In the genomic region with DNA sequence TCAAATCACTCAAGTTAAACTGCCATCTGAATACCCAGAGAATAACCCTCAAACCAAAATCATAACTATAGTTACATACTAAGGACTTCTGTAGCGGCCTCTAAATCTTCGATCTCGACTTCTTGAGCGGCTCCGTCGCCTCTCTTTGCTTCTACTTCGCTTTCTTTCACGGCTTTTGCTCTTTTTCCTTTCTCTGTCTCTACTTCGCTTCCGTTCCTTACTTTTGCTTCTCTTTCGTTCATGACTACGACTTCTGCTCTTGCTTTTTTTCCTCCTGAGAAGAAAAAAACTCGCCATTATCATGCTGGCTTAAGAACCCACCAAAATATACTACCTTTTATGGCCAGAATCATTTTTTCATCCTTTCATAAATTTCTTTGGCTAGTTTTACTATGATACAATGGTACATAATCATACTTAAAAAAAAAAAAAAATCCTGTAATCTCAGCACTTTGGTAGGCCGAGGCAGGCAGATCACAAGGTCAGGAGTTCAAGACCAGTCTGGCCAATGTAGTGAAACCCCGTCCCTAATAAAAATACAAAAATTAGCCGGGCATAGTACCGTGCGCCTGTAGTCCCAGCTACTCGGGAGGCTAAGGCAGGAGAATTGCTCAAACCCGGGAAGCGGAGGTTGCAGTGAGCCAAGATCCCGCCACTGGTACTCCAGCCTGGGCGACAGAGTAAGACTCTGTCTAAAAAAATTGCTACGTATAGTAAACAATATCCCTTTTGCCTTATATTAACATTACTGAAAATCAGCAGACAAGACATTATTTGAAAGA, we compare ENCODE assay signal across 17 cellular contexts. TPM values are rescaled to one million over a fixed set of nuclear protein-coding genes. Genes with fewer than 3 reads are reported as not detected.
DNase-seq lines count a peak whose midpoint lies in the region; TF ChIP-seq lines count a peak whose summit lies in the region.
"Had no signal": no experiment of that assay in that cellular context is flagged by ENCODE, and none has a peak within 500 bp of the region (broad histone marks: within the 10 kb centered on the region; RNA-seq: fewer than 3 reads in every experiment).

No MANE protein-coding gene starts in this region.

- TF ChIP-seq CTCF in Loucy (conservative IDR thresholded peaks at IDR 0.05; ENCODE audit: low read length), result no peak

- no peaks in the 10 kb centered on the region for H3K27me3 Mint-ChIP-seq in activated CD4-positive, alpha-beta memory T cell treated with anti-CD3 and anti-CD28 coated beads for 36 hours
- H3K27me3 Mint-ChIP-seq in activated CD4-positive, alpha-beta memory T cell treated with anti-CD3 and anti-CD28 coated beads, Interleukin-2, amount 10 ng/mL, durations not matched to agents 7 days and 5 days, result no peaks in the 10 kb centered on the region

- H3K9me3 ChIP-seq in Loucy (ENCODE audit: insufficient read depth, low read depth, low read length) (no peaks in the 10 kb centered on the region), trophoblast cell (ENCODE audit: insufficient read depth, low read depth, low read length) (no peaks in the 10 kb centered on the region)
- H3K9me3 ChIP-seq: HAP-1, Peyer's patch, tibial artery had no signal

- WGBS in trophoblast cell (ENCODE audit: extremely low coverage, insufficient coverage, insufficient read length), result no CpG with 5 or more reads among the region's 24 CpGs

- no peak overlapping the region for H4K91ac ChIP-seq in trophoblast cell (ENCODE audit: low read depth, low read length)

- H3K23ac ChIP-seq in trophoblast cell (ENCODE audit: low read length), result no peak overlapping the region

- no peak overlapping the region for H3K18ac ChIP-seq in trophoblast cell (ENCODE audit: low read length)

- H3K4me1 ChIP-seq in Loucy (ENCODE audit: insufficient read depth, low read length, poor library complexity, severe bottlenecking) (peaks cover 56% of the 10 kb centered on the region), trophoblast cell (ENCODE audit: control insufficient read depth in 1 of 2, insufficient read depth in 2 of 2, low read length in 2 of 2) (no peaks in the 10 kb centered on the region)

- H2AFZ ChIP-seq in Loucy (ENCODE audit: low read length), result no peak overlapping the region
- no peak overlapping the region for H2AFZ ChIP-seq in trophoblast cell (ENCODE audit: insufficient read depth, low read length, poor library complexity)

- H3K36me3 ChIP-seq in Loucy (ENCODE audit: insufficient read depth, low read length), result peaks cover 98% of the 10 kb centered on the region
- peaks cover 32 to 50% of the 10 kb centered on the region in 2 experiments for H3K36me3 ChIP-seq in trophoblast cell (ENCODE audit: control insufficient read depth in 1 of 2, insufficient read depth in 2 of 2, low read length in 2 of 2)

- peaks cover 57% of the 10 kb centered on the region for H3K36me3 Mint-ChIP-seq in activated CD4-positive, alpha-beta memory T cell treated with anti-CD3 and anti-CD28 coated beads for 36 hours
- peaks cover 71% of the 10 kb centered on the region for H3K36me3 Mint-ChIP-seq in activated CD4-positive, alpha-beta memory T cell treated with anti-CD3 and anti-CD28 coated beads, Interleukin-2, amount 10 ng/mL, durations not matched to agents 7 days and 5 days (ENCODE audit: low read depth)

- peaks cover 47% of the 10 kb centered on the region for H3K4me1 Mint-ChIP-seq in activated CD4-positive, alpha-beta memory T cell treated with anti-CD3 and anti-CD28 coated beads for 36 hours (ENCODE audit: low read depth)
- peaks cover 45% of the 10 kb centered on the region for H3K4me1 Mint-ChIP-seq in activated CD4-positive, alpha-beta memory T cell treated with anti-CD3 and anti-CD28 coated beads, Interleukin-2, amount 10 ng/mL, durations not matched to agents 7 days and 5 days

- H3F3A ChIP-seq in Loucy (ENCODE audit: low read depth), result no peaks in the 10 kb centered on the region

- H3K79me2 ChIP-seq in Loucy (ENCODE audit: insufficient read depth, low read length), result peaks cover 96% of the 10 kb centered on the region
- H3K79me2 ChIP-seq in trophoblast cell (ENCODE audit: control insufficient read depth, insufficient read depth, low read length, poor library complexity), result peaks cover 8% of the 10 kb centered on the region

- H3K27ac Mint-ChIP-seq in activated CD4-positive, alpha-beta memory T cell treated with anti-CD3 and anti-CD28 coated beads for 36 hours, result peak overlapping the region; percentile 2
- no peak overlapping the region for H3K27ac Mint-ChIP-seq in activated CD4-positive, alpha-beta memory T cell treated with anti-CD3 and anti-CD28 coated beads, Interleukin-2, amount 10 ng/mL, durations not matched to agents 7 days and 5 days

- H3K4ac ChIP-seq in trophoblast cell (ENCODE audit: low read depth, low read length), result peak overlapping the region; percentile 94

- no peak overlapping the region for H3K9ac ChIP-seq in Loucy (ENCODE audit: low read depth, low read length, poor library complexity, severe bottlenecking)
- H3K9ac ChIP-seq in trophoblast cell (ENCODE audit: low read length), result no peak overlapping the region

- H2AK5ac ChIP-seq in trophoblast cell (ENCODE audit: low read length), result no peak overlapping the region

- no peak overlapping the region for H3K4me3 Mint-ChIP-seq in activated CD4-positive, alpha-beta memory T cell treated with anti-CD3 and anti-CD28 coated beads for 36 hours
- no peak overlapping the region for H3K4me3 Mint-ChIP-seq in activated CD4-positive, alpha-beta memory T cell treated with anti-CD3 and anti-CD28 coated beads, Interleukin-2, amount 10 ng/mL, durations not matched to agents 7 days and 5 days

- H3K79me1 ChIP-seq in trophoblast cell (ENCODE audit: low read length), result no peaks in the 10 kb centered on the region

- H3K27me3 ChIP-seq in Loucy (ENCODE audit: insufficient read depth, low read length, poor library complexity, severe bottlenecking) (no peaks in the 10 kb centered on the region), trophoblast cell (ENCODE audit: insufficient read depth, low read length) (no peaks in the 10 kb centered on the region)
- H3K27me3 ChIP-seq: Peyer's patch, tibial artery had no signal

- CTCF ChIA-PET in activated CD4-positive, alpha-beta memory T cell treated with anti-CD3 and anti-CD28 coated beads for 36 hours (lab: Charles Lee), result no interaction called here
- CTCF ChIA-PET in activated CD4-positive, alpha-beta memory T cell treated with anti-CD3 and anti-CD28 coated beads, Interleukin-2, amount 10 ng/mL, durations not matched to agents 7 days and 5 days (lab: Charles Lee), result interaction anchor here (1.4 kb wide), 1 partner anchor 12 kb away, joined by 4 read pairs; no protein-coding TSS in a partner anchor

- no peak overlapping the region for H4K8ac ChIP-seq in trophoblast cell (ENCODE audit: low read depth, low read length)

- H3K27ac ChIP-seq in trophoblast cell (ENCODE audit: low read depth, low read length), result no peak overlapping the region
- H3K27ac ChIP-seq: epithelial cell of prostate, Peyer's patch, tibial artery, WERI-Rb-1 had no signal

- no peak for DNase-seq in activated CD4-positive, alpha-beta memory T cell treated with anti-CD3 and anti-CD28 coated beads for 36 hours
- no peak for DNase-seq in activated CD4-positive, alpha-beta memory T cell treated with anti-CD3 and anti-CD28 coated beads, Interleukin-2, amount 10 ng/mL, durations not matched to agents 7 days and 5 days
- DNase-seq in cerebellar cortex (ENCODE audit: low spot score) (peak; percentile 3), trophoblast cell (no peak), NCI-H526 treated with DMSO at 0.1 percent for 48 hours (lab: John Stamatoyannopoulos, UW) (no peak), UCSD-AML1 (lab: John Stamatoyannopoulos, UW; ENCODE audit: unreplicated experiment) (no peak), GDM1 (lab: John Stamatoyannopoulos, UW) (no peak)
- DNase-seq: activated CD8-positive, alpha-beta memory T cell treated with anti-CD3 and anti-CD28 coated beads, Interleukin-2, amount 50 U/mL, for 4 hours; amygdala; MV-4-11; Peyer's patch; stimulated activated CD4-positive, alpha-beta T cell treated with anti-CD3 and anti-CD28 coated beads, Interleukin-4, amount 100 ng/mL, for 24 hours; tibial artery; WERI-Rb-1 had no signal

- H2BK12ac ChIP-seq in trophoblast cell (ENCODE audit: low read length), result no peak overlapping the region

- no peaks in the 10 kb centered on the region for H3K9me3 Mint-ChIP-seq in activated CD4-positive, alpha-beta memory T cell treated with anti-CD3 and anti-CD28 coated beads for 36 hours
- H3K9me3 Mint-ChIP-seq in activated CD4-positive, alpha-beta memory T cell treated with anti-CD3 and anti-CD28 coated beads, Interleukin-2, amount 10 ng/mL, durations not matched to agents 7 days and 5 days, result no peaks in the 10 kb centered on the region

- no peaks in the 10 kb centered on the region for H3K9me2 ChIP-seq in Loucy (replicated peaks; ENCODE audit: low read depth, low read length)

- H4K12ac ChIP-seq in trophoblast cell (ENCODE audit: low read depth, low read length), result no peak overlapping the region

- no peak overlapping the region for H2BK5ac ChIP-seq in trophoblast cell (ENCODE audit: low read depth, low read length, poor library complexity)

- H3K4me3 ChIP-seq in Loucy (ENCODE audit: low read length, poor library complexity, severe bottlenecking) (peak overlapping the region; percentile 96), trophoblast cell (ENCODE audit: low read depth, low read length) (no peak overlapping the region)
- H3K4me3 ChIP-seq: HAP-1, Peyer's patch, tibial artery had no signal

- POLR2A ChIA-PET in activated CD4-positive, alpha-beta memory T cell treated with anti-CD3 and anti-CD28 coated beads for 36 hours (lab: Charles Lee), result interaction anchor here (0.6 to 3.1 kb wide), 6 partner anchors 7 to 188 kb away, joined by 3 to 10 read pairs (median 8); a partner anchor contains a TSS
- POLR2A ChIA-PET in activated CD4-positive, alpha-beta memory T cell treated with anti-CD3 and anti-CD28 coated beads, Interleukin-2, amount 10 ng/mL, durations not matched to agents 7 days and 5 days (lab: Charles Lee), result interaction anchor here (1.0 to 17.5 kb wide), 5 partner anchors 7 to 39 kb away, joined by 3 to 503 read pairs (median 44); a partner anchor contains a TSS

- H3K4me2 ChIP-seq in Loucy (ENCODE audit: low read depth, low read length, poor library complexity, severe bottlenecking), result peak overlapping the region; percentile 76
- H3K4me2 ChIP-seq in trophoblast cell (ENCODE audit: low read length), result no peak overlapping the region

- H3K14ac ChIP-seq in trophoblast cell (ENCODE audit: low read length), result no peak overlapping the region

- H4K20me1 ChIP-seq in Loucy (ENCODE audit: insufficient read depth, low read length, poor library complexity, severe bottlenecking), result peaks cover 92% of the 10 kb centered on the region

- no peak overlapping the region for H2BK120ac ChIP-seq in trophoblast cell (ENCODE audit: insufficient read depth, low read length, poor library complexity)

- intact Hi-C loops in activated CD4-positive, alpha-beta memory T cell treated with anti-CD3 and anti-CD28 coated beads for 36 hours (cut with micrococcal nuclease), result no loop called here

RNA-seq across cellular contexts. Expression of a gene that starts 10.0 kb away (rescaled TPM):
- total RNA-seq in activated CD4-positive, alpha-beta memory T cell treated with anti-CD3 and anti-CD28 coated beads for 36 hours, result 100 to 1,000 TPM; 243 to 259 TPM
- total RNA-seq in activated CD4-positive, alpha-beta memory T cell treated with anti-CD3 and anti-CD28 coated beads, Interleukin-2, amount 10 ng/mL, durations not matched to agents 7 days and 5 days, result 100 to 1,000 TPM; 318 to 331 TPM
- polyA plus RNA-seq in trophoblast cell (2013), result 228 and 229 TPM in 2 replicates

RNA-seq across cellular contexts. Expression of a gene that starts 32.8 kb away (rescaled TPM):
- total RNA-seq in activated CD4-positive, alpha-beta memory T cell treated with anti-CD3 and anti-CD28 coated beads for 36 hours, result 100 to 1,000 TPM; 141 to 142 TPM
- total RNA-seq in activated CD4-positive, alpha-beta memory T cell treated with anti-CD3 and anti-CD28 coated beads, Interleukin-2, amount 10 ng/mL, durations not matched to agents 7 days and 5 days, result 100 to 1,000 TPM in 1 of 2 experiments, 10 to 100 TPM in 1; 98.4 to 114 TPM
- polyA plus RNA-seq in trophoblast cell (2013), result 506 and 511 TPM in 2 replicates

RNA-seq across cellular contexts. Expression of a gene that starts 32.9 kb away (rescaled TPM):
- total RNA-seq in activated CD4-positive, alpha-beta memory T cell treated with anti-CD3 and anti-CD28 coated beads for 36 hours, result 10 to 100 TPM; 36.9 to 40.8 TPM
- total RNA-seq in activated CD4-positive, alpha-beta memory T cell treated with anti-CD3 and anti-CD28 coated beads, Interleukin-2, amount 10 ng/mL, durations not matched to agents 7 days and 5 days, result 10 to 100 TPM; 28.3 to 30.8 TPM
- 11.7 and 11.8 TPM in 2 replicates for polyA plus RNA-seq in trophoblast cell (2013)

RNA-seq across cellular contexts. Expression of a gene that starts 39.8 kb away (rescaled TPM):
- total RNA-seq in activated CD4-positive, alpha-beta memory T cell treated with anti-CD3 and anti-CD28 coated beads for 36 hours, result 10 to 100 TPM; 49.1 to 50.5 TPM
- 10 to 100 TPM; 42.7 to 48.3 TPM for total RNA-seq in activated CD4-positive, alpha-beta memory T cell treated with anti-CD3 and anti-CD28 coated beads, Interleukin-2, amount 10 ng/mL, durations not matched to agents 7 days and 5 days
- polyA plus RNA-seq in trophoblast cell (2013), result 20.3 and 21.4 TPM in 2 replicates
